Comparison of ENCODE assay signal across 37 cellular contexts in genomic region chr18:422966-423365, GRCh38.
"Had no signal": no experiment of that assay in that cellular context is flagged by ENCODE, and none has a peak within 500 bp of the region (broad histone marks: within the 10 kb centered on the region; RNA-seq: fewer than 3 reads in every experiment).

No MANE protein-coding gene starts in this region.

- H3K27ac Mint-ChIP-seq: activated CD4-positive, alpha-beta memory T cell treated with anti-CD3 and anti-CD28 coated beads, Interleukin-2, amount 10 ng/mL, durations not matched to agents 7 days and 5 days; activated CD4-positive, alpha-beta T cell treated with anti-CD3 and anti-CD28 coated beads for 36 hours; activated CD4-positive, alpha-beta T cell treated with anti-CD3 and anti-CD28 coated beads, Interleukin-2, amount 10 ng/mL, durations not matched to agents 7 days and 5 days; activated CD8-positive, alpha-beta memory T cell treated with anti-CD3 and anti-CD28 coated beads, Interleukin-2, amount 10 ng/mL, durations not matched to agents 7 days and 5 days; activated CD8-positive, alpha-beta T cell treated with anti-CD3 and anti-CD28 coated beads, Interleukin-2, amount 10 ng/mL, durations not matched to agents 7 days and 5 days; activated naive CD4-positive, alpha-beta T cell treated with anti-CD3 and anti-CD28 coated beads, Interleukin-2, amount 10 ng/mL, durations not matched to agents 7 days and 5 days; activated naive CD4-positive, alpha-beta T cell treated with anti-CD3 and anti-CD28 coated beads, Interleukin-2, amount 50 U/mL, for 24 hours; activated naive CD8-positive, alpha-beta T cell; activated naive CD8-positive, alpha-beta T cell treated with anti-CD3 and anti-CD28 coated beads, Interleukin-2, amount 10 ng/mL, durations not matched to agents 7 days and 5 days; activated naive CD8-positive, alpha-beta T cell treated with anti-CD3 and anti-CD28 coated beads, Interleukin-2, amount 50 U/mL, for 24 hours; activated T-cell treated with anti-CD3 and anti-CD28 coated beads, Interleukin-2, amount 50 U/mL, for 24 hours; activated T-helper 2 cell treated with anti-CD3 and anti-CD28 coated beads, Interferon-gamma antibody, Interleukin-2, Interleukin-4, amounts not matched to agents 10 μg/mL and 5 μg/mL and 100 μg/mL, durations not matched to agents 14 hours and 24 hours and 36 hours; T-helper 1 cell treated with Interleukin-12 subunit alpha and Interleukin-12 subunit beta and Interleukin-4 antibody, amounts not matched to agents 30 μg/mL and 1 μg/mL, for 36 hours; T-helper 2 cell treated with Interferon-gamma antibody and Interleukin-4, amounts not matched to agents 5 μg/mL and 100 μg/mL, for 36 hours had no signal

- H3K9me3 Mint-ChIP-seq: activated CD4-positive, alpha-beta memory T cell treated with anti-CD3 and anti-CD28 coated beads, Interleukin-2, amount 10 ng/mL, durations not matched to agents 7 days and 5 days; activated CD4-positive, alpha-beta T cell treated with anti-CD3 and anti-CD28 coated beads, Interleukin-2, amount 10 ng/mL, durations not matched to agents 7 days and 5 days; activated naive CD4-positive, alpha-beta T cell treated with anti-CD3 and anti-CD28 coated beads, Interleukin-2, amount 10 ng/mL, durations not matched to agents 7 days and 5 days; activated naive CD4-positive, alpha-beta T cell treated with anti-CD3 and anti-CD28 coated beads, Interleukin-2, amount 50 U/mL, for 24 hours; activated naive CD8-positive, alpha-beta T cell treated with anti-CD3 and anti-CD28 coated beads, Interleukin-2, amount 10 ng/mL, durations not matched to agents 7 days and 5 days; activated naive CD8-positive, alpha-beta T cell treated with anti-CD3 and anti-CD28 coated beads, Interleukin-2, amount 50 U/mL, for 24 hours; activated T-cell treated with anti-CD3 and anti-CD28 coated beads, Interleukin-2, amount 50 U/mL, for 24 hours; activated T-helper 2 cell treated with anti-CD3 and anti-CD28 coated beads, Interferon-gamma antibody, Interleukin-2, Interleukin-4, amounts not matched to agents 10 μg/mL and 5 μg/mL and 100 μg/mL, durations not matched to agents 14 hours and 24 hours and 36 hours; central memory CD8-positive, alpha-beta T cell; T-helper 1 cell treated with Interleukin-12 subunit alpha and Interleukin-12 subunit beta and Interleukin-4 antibody, amounts not matched to agents 30 μg/mL and 1 μg/mL, for 36 hours; T-helper 2 cell treated with Interferon-gamma antibody and Interleukin-4, amounts not matched to agents 5 μg/mL and 100 μg/mL, for 36 hours had no signal

- DNase-seq: activated CD4-positive, alpha-beta memory T cell treated with anti-CD3 and anti-CD28 coated beads, Interleukin-2, amount 10 ng/mL, durations not matched to agents 7 days and 5 days; activated CD4-positive, alpha-beta T cell treated with anti-CD3 and anti-CD28 coated beads for 1 hour; activated CD4-positive, alpha-beta T cell treated with anti-CD3 and anti-CD28 coated beads for 36 hours; activated CD4-positive, alpha-beta T cell treated with anti-CD3 and anti-CD28 coated beads for 48 hours; activated CD4-positive, alpha-beta T cell treated with anti-CD3 and anti-CD28 coated beads, Interleukin-2, amount 10 ng/mL, durations not matched to agents 7 days and 5 days; activated CD4-positive, alpha-beta T cell treated with anti-CD3 and anti-CD28 coated beads, Interleukin-2, amount 50 U/mL, for 48 hours; activated CD4-positive, CD25-positive, alpha-beta regulatory T cell; activated CD8-positive, alpha-beta memory T cell treated with anti-CD3 and anti-CD28 coated beads for 24 hours; activated CD8-positive, alpha-beta memory T cell treated with anti-CD3 and anti-CD28 coated beads, Interleukin-2, amount 10 ng/mL, durations not matched to agents 7 days and 5 days; activated CD8-positive, alpha-beta memory T cell treated with anti-CD3 and anti-CD28 coated beads, Interleukin-2, amount 50 U/mL, for 48 hours; activated CD8-positive, alpha-beta T cell treated with anti-CD3 and anti-CD28 coated beads, Interleukin-2, amount 10 ng/mL, durations not matched to agents 7 days and 5 days; activated effector memory CD4-positive, alpha-beta T cell treated with Interleukin-2 at 50 U/mL for 16 hours; activated gamma-delta T cell; activated naive CD4-positive, alpha-beta T cell treated with anti-CD3 and anti-CD28 coated beads, Interleukin-2, amount 10 ng/mL, durations not matched to agents 7 days and 5 days; activated naive CD4-positive, alpha-beta T cell treated with Interleukin-2 at 50 U/mL for 16 hours; activated naive CD8-positive, alpha-beta T cell treated with anti-CD3 and anti-CD28 coated beads, Interleukin-2, amount 10 ng/mL, durations not matched to agents 7 days and 5 days; activated naive CD8-positive, alpha-beta T cell treated with anti-CD3 and anti-CD28 coated beads, Interleukin-2, amount 50 U/mL, for 24 hours; activated T-cell treated with anti-CD3 and anti-CD28 coated beads, Interleukin-2, amount 50 U/mL, for 24 hours; activated T-cell treated with anti-CD3 and anti-CD28 coated beads, Interleukin-2, amount 50 U/mL, for 48 hours; amygdala; anterior cingulate cortex; caudate nucleus; cerebellar nuclear complex; T-helper 1 cell; T-helper 2 cell; T-helper 9 cell had no signal

- H3K4me1 ChIP-seq: ascending aorta had no signal

- H3K27me3 Mint-ChIP-seq: activated CD4-positive, alpha-beta memory T cell treated with anti-CD3 and anti-CD28 coated beads, Interleukin-2, amount 10 ng/mL, durations not matched to agents 7 days and 5 days; activated CD4-positive, alpha-beta T cell treated with anti-CD3 and anti-CD28 coated beads, Interleukin-2, amount 10 ng/mL, durations not matched to agents 7 days and 5 days; activated naive CD4-positive, alpha-beta T cell treated with anti-CD3 and anti-CD28 coated beads, Interleukin-2, amount 10 ng/mL, durations not matched to agents 7 days and 5 days; activated naive CD4-positive, alpha-beta T cell treated with anti-CD3 and anti-CD28 coated beads, Interleukin-2, amount 50 U/mL, for 24 hours had no signal

- H3K36me3 Mint-ChIP-seq: activated CD8-positive, alpha-beta memory T cell treated with anti-CD3 and anti-CD28 coated beads, Interleukin-2, amount 10 ng/mL, durations not matched to agents 7 days and 5 days; activated naive CD4-positive, alpha-beta T cell treated with anti-CD3 and anti-CD28 coated beads, Interleukin-2, amount 10 ng/mL, durations not matched to agents 7 days and 5 days; activated naive CD4-positive, alpha-beta T cell treated with anti-CD3 and anti-CD28 coated beads, Interleukin-2, amount 50 U/mL, for 24 hours; activated naive CD8-positive, alpha-beta T cell; activated naive CD8-positive, alpha-beta T cell treated with anti-CD3 and anti-CD28 coated beads, Interleukin-2, amount 10 ng/mL, durations not matched to agents 7 days and 5 days; brain had no signal

- H3K36me3 ChIP-seq: ascending aorta, cardiac muscle cell had no signal

- H3K4me3 ChIP-seq: ascending aorta, cardiac muscle cell had no signal

- H3K4me1 Mint-ChIP-seq: activated CD4-positive, alpha-beta memory T cell treated with anti-CD3 and anti-CD28 coated beads, Interleukin-2, amount 10 ng/mL, durations not matched to agents 7 days and 5 days; activated CD4-positive, alpha-beta T cell treated with anti-CD3 and anti-CD28 coated beads for 36 hours; activated CD4-positive, alpha-beta T cell treated with anti-CD3 and anti-CD28 coated beads, Interleukin-2, amount 10 ng/mL, durations not matched to agents 7 days and 5 days; activated CD8-positive, alpha-beta memory T cell treated with anti-CD3 and anti-CD28 coated beads, Interleukin-2, amount 10 ng/mL, durations not matched to agents 7 days and 5 days; activated naive CD4-positive, alpha-beta T cell treated with anti-CD3 and anti-CD28 coated beads, Interleukin-2, amount 10 ng/mL, durations not matched to agents 7 days and 5 days; activated naive CD4-positive, alpha-beta T cell treated with anti-CD3 and anti-CD28 coated beads, Interleukin-2, amount 50 U/mL, for 24 hours; activated naive CD8-positive, alpha-beta T cell treated with anti-CD3 and anti-CD28 coated beads, Interleukin-2, amount 10 ng/mL, durations not matched to agents 7 days and 5 days; activated naive CD8-positive, alpha-beta T cell treated with anti-CD3 and anti-CD28 coated beads, Interleukin-2, amount 50 U/mL, for 24 hours; central memory CD8-positive, alpha-beta T cell had no signal

- ATAC-seq: activated CD4-positive, alpha-beta T cell treated with anti-CD3 and anti-CD28 coated beads for 36 hours; activated CD4-positive, CD25-positive, alpha-beta regulatory T cell treated with anti-CD3 and anti-CD28 coated beads, Interleukin-2, amount 50 U/mL, for 24 hours; activated CD8-positive, alpha-beta memory T cell treated with anti-CD3 and anti-CD28 coated beads, Interleukin-2, amount 10 ng/mL, durations not matched to agents 7 days and 5 days; activated CD8-positive, alpha-beta T cell treated with anti-CD3 and anti-CD28 coated beads, Interleukin-2, amount 10 ng/mL, durations not matched to agents 7 days and 5 days; activated naive CD8-positive, alpha-beta T cell treated with anti-CD3 and anti-CD28 coated beads, Interleukin-2, amount 50 U/mL, for 24 hours had no signal

- H3K27ac ChIP-seq: ascending aorta, cardiac muscle cell, VCaP had no signal

- H3K4me3 Mint-ChIP-seq: activated CD4-positive, alpha-beta memory T cell treated with anti-CD3 and anti-CD28 coated beads, Interleukin-2, amount 10 ng/mL, durations not matched to agents 7 days and 5 days; activated CD4-positive, alpha-beta T cell treated with anti-CD3 and anti-CD28 coated beads for 36 hours; activated CD4-positive, alpha-beta T cell treated with anti-CD3 and anti-CD28 coated beads, Interleukin-2, amount 10 ng/mL, durations not matched to agents 7 days and 5 days; activated CD8-positive, alpha-beta memory T cell treated with anti-CD3 and anti-CD28 coated beads, Interleukin-2, amount 10 ng/mL, durations not matched to agents 7 days and 5 days; activated CD8-positive, alpha-beta T cell treated with anti-CD3 and anti-CD28 coated beads, Interleukin-2, amount 10 ng/mL, durations not matched to agents 7 days and 5 days; activated naive CD4-positive, alpha-beta T cell treated with anti-CD3 and anti-CD28 coated beads, Interleukin-2, amount 10 ng/mL, durations not matched to agents 7 days and 5 days; activated naive CD4-positive, alpha-beta T cell treated with anti-CD3 and anti-CD28 coated beads, Interleukin-2, amount 50 U/mL, for 24 hours; activated naive CD8-positive, alpha-beta T cell; activated naive CD8-positive, alpha-beta T cell treated with anti-CD3 and anti-CD28 coated beads, Interleukin-2, amount 10 ng/mL, durations not matched to agents 7 days and 5 days; activated naive CD8-positive, alpha-beta T cell treated with anti-CD3 and anti-CD28 coated beads, Interleukin-2, amount 50 U/mL, for 24 hours; activated T-cell treated with anti-CD3 and anti-CD28 coated beads, Interleukin-2, amount 50 U/mL, for 24 hours; brain; central memory CD8-positive, alpha-beta T cell; T-helper 1 cell treated with Interleukin-12 subunit alpha and Interleukin-12 subunit beta and Interleukin-4 antibody, amounts not matched to agents 30 μg/mL and 1 μg/mL, for 36 hours; T-helper 2 cell treated with Interferon-gamma antibody and Interleukin-4, amounts not matched to agents 5 μg/mL and 100 μg/mL, for 36 hours had no signal

- H3K27me3 ChIP-seq: ascending aorta, cardiac muscle cell had no signal

- H3K9me3 ChIP-seq: ascending aorta had no signal
